In genomic region chr6:56570434-56571359, GRCh38 we compare ENCODE assay signal across 8 cellular contexts.
A peak's percentile ranks its signal among the peaks of the same experiment; 100 is the strongest.
DNase-seq lines count a peak whose midpoint lies in the region; ATAC-seq, FAIRE-seq and TF ChIP-seq lines count a peak whose summit lies in the region.

No MANE protein-coding gene starts in this region.

- 48% methylated on average over 8 of the region's 8 CpGs for WGBS in A549 (ENCODE audit: missing lambda C conversion rate)

- ATAC-seq in A549 (peak; percentile 73 to 76; a peak in 4 of 6 replicates), HG02759 (IDR thresholded peaks at IDR 0.05; ENCODE audit: unreplicated experiment) (peak; percentile 93), left ventricle myocardium superior (peak; percentile 67)

- TF ChIP-seq RAD21 in A549 (conservative IDR thresholded peaks at IDR 0.05 in 1 of 2, IDR thresholded peaks at IDR 0.05 in 1 of 2): peak; percentile 27 to 35; a peak in 4 of 5 replicates

- TF ChIP-seq CTCF in A549 (IDR thresholded peaks at IDR 0.05) (peak; percentile 41), GM12875 (IDR thresholded peaks at IDR 0.05; ENCODE audit: borderline replicate concordance, insufficient read depth, low read depth, low read length) (peak; percentile 41; the same call in 1 of the 2 replicates), VCaP (conservative IDR thresholded peaks at IDR 0.05) (peak; percentile 80), tibial artery (IDR thresholded peaks at IDR 0.05) (peak; percentile 61 to 64)

- peaks cover 2 to 18% (median 17%) of the 10 kb centered on the region in 3 donors for H3K36me3 ChIP-seq in tibial artery

- H3K4me3 ChIP-seq in A549 (no peak overlapping the region), GM12875 (ENCODE audit: low read depth, low read length) (no peak overlapping the region), tibial artery (no peak overlapping the region)

- intact Hi-C loops in left ventricle myocardium superior (cut with micrococcal nuclease) (no loop called here), tibial artery (cut with DNase I; ENCODE audit: low total_unique reads) (no loop called here)

- TF ChIP-seq EP300 in A549 (IDR thresholded peaks at IDR 0.05): no peak

- H3K27me3 ChIP-seq in tibial artery: no peaks in the 10 kb centered on the region

- CTCF ChIA-PET in A549 (lab: Yijun Ruan, JAX): interaction anchor here (0.8 to 2.4 kb wide), 18 partner anchors 9 to 1294 kb away, joined by 3 to 8 read pairs (median 4); no protein-coding TSS in a partner anchor

- H3K4me1 ChIP-seq in A549 (no peaks in the 10 kb centered on the region), tibial artery (peaks cover 0 to 17% (median 0%) of the 10 kb centered on the region in 4 donors)

- FAIRE-seq in A549 (lab: Jason Lieb, UNC): no peak

- H3K9me3 ChIP-seq in A549 (no peaks in the 10 kb centered on the region), tibial artery (no peaks in the 10 kb centered on the region)

- H3K27ac ChIP-seq in A549 (no peak overlapping the region), VCaP (peak overlapping the region; percentile 44; the same call in 1 of the 2 replicates), tibial artery (no peak overlapping the region)

- POLR2A ChIA-PET in A549 (lab: Yijun Ruan, JAX): no interaction called here

- TF ChIP-seq POLR2A in A549 (IDR thresholded peaks at IDR 0.05; ENCODE audit: low read length): no peak

- DNase-seq in A549 (ENCODE audit: low read depth in 1 of 2, low spot score in 1 of 2) (peak; percentile 20), NCI-H1105 treated with DMSO at 0.1 percent for 48 hours (lab: John Stamatoyannopoulos, UW) (peak; percentile 77), left ventricle myocardium superior (no peak), tibial artery (no peak)
- DNase-seq in activated CD4-positive, alpha-beta T cell treated with anti-CD3 and anti-CD28 coated beads for 48 hours: no peak

- H3K4me2 ChIP-seq in A549: no peak overlapping the region

TF ChIP-seq in A549, 52 proteins besides CTCF, POLR2A, EP300 and RAD21:
- TF ChIP-seq E2F6 (IDR thresholded peaks at IDR 0.05; ENCODE audit: borderline replicate concordance, low read depth) (no peak), SMC3 (IDR thresholded peaks at IDR 0.05) (peak; percentile 46), CBX2 (IDR thresholded peaks at IDR 0.05; ENCODE audit: borderline replicate concordance, low read depth) (no peak), NFE2L2 (conservative IDR thresholded peaks at IDR 0.05; ENCODE audit: low read length) (no peak)

Comparison
In these comparisons a context has a peak if more than half of its experiments do, and no peak if none do; other contexts are left out.
1. DNase-seq: peak in A549 (2 of 2) and NCI-H1105 treated with DMSO at 0.1 percent for 48 hours (single experiment); none in left ventricle myocardium superior (single experiment), tibial artery (0 of 2) and activated CD4-positive, alpha-beta T cell treated with anti-CD3 and anti-CD28 coated beads for 48 hours (single experiment).
2. Peak in every context shown above with its lines, with median percentiles within 50 percentile points of each other: ATAC-seq and CTCF ChIP-seq.